In the genomic region with DNA sequence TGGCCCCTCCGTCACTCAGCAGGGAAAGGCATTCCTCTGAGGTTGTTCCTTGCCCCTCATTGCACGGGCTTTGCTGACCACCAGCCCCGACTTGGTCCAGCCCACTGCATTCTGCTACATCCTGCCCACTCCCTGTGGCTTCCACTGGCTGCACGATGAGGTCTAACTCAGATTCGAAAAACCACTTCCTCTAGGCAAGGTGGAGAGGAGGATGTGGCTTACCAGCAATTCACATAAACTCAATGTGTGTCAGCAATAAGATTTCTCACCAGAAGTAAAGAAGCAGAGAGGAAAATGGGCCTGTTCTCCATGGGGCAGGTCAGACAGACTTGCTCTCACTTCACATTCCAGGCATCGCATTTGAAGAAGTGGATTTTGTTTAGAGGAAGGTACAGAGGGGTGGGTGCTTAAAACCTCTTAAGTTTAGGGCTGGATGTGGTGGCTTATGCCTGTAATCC, we compare ENCODE assay signal across 8 cellular contexts. TPM values are rescaled to one million over a fixed set of nuclear protein-coding genes. Genes with fewer than 3 reads are reported as not detected.
DNase-seq lines count a peak whose midpoint lies in the region; ATAC-seq and TF ChIP-seq lines count a peak whose summit lies in the region.

No MANE protein-coding gene starts in this region.

- no peaks in the 10 kb centered on the region for H3K27me3 ChIP-seq in CD4-positive, CD25-positive, alpha-beta regulatory T cell (ENCODE audit: control insufficient read depth, insufficient read depth, low read length)

- H3K9me3 ChIP-seq in CD4-positive, CD25-positive, alpha-beta regulatory T cell (ENCODE audit: control insufficient read depth in 2 of 2, low read length in 2 of 2) = peaks cover 0 to 3% of the 10 kb centered on the region in 2 experiments

- peaks cover 0 to 5% (median 0%) of the 10 kb centered on the region in 7 donors for H3K9me3 Mint-ChIP-seq in CD4-positive, CD25-positive, alpha-beta regulatory T cell
- H3K9me3 Mint-ChIP-seq in nephron progenitor cell = peaks cover 26% of the 10 kb centered on the region

- peak overlapping the region; percentile 91 for H3K27ac ChIP-seq in CD4-positive, CD25-positive, alpha-beta regulatory T cell (ENCODE audit: insufficient read depth, low read length, poor library complexity, severe bottlenecking)

- H3K4me3 Mint-ChIP-seq in CD4-positive, CD25-positive, alpha-beta regulatory T cell = peak overlapping the region; percentile 78 to 85 (median 80)
- no peak overlapping the region for H3K4me3 Mint-ChIP-seq in nephron progenitor cell

- peaks cover 43 to 94% (median 62%) of the 10 kb centered on the region in 4 donors for H3K4me1 Mint-ChIP-seq in CD4-positive, CD25-positive, alpha-beta regulatory T cell
- H3K4me1 Mint-ChIP-seq in nephron progenitor cell = peaks cover 29% of the 10 kb centered on the region

- H3K27me3 Mint-ChIP-seq in CD4-positive, CD25-positive, alpha-beta regulatory T cell = no peaks in the 10 kb centered on the region
- H3K27me3 Mint-ChIP-seq in nephron progenitor cell (ENCODE audit: low read depth, poor library complexity) = peaks cover 2% of the 10 kb centered on the region

- peaks cover 12% of the 10 kb centered on the region for H3K36me3 ChIP-seq in CD4-positive, CD25-positive, alpha-beta regulatory T cell (ENCODE audit: control insufficient read depth, insufficient read depth, low read length)

- H3K27ac Mint-ChIP-seq in CD4-positive, CD25-positive, alpha-beta regulatory T cell = peak overlapping the region; percentile 95 to 100 (median 97)
- no peak overlapping the region for H3K27ac Mint-ChIP-seq in nephron progenitor cell

- peaks cover 92% of the 10 kb centered on the region for H3K4me1 ChIP-seq in CD4-positive, CD25-positive, alpha-beta regulatory T cell (ENCODE audit: control insufficient read depth, insufficient read depth, low read length, poor library complexity, severe bottlenecking)

- peak; percentile 81 for ATAC-seq in CD4-positive, CD25-positive, alpha-beta regulatory T cell (ENCODE audit: low read depth in 2 of 2)
- peak; percentile 54 for ATAC-seq in GM19397 (IDR thresholded peaks at IDR 0.05; ENCODE audit: unreplicated experiment)
- peak; percentile 54 for ATAC-seq in HG03439 (IDR thresholded peaks at IDR 0.05; ENCODE audit: unreplicated experiment)

- peak; percentile 54 to 95 (median 84) for DNase-seq in CD4-positive, CD25-positive, alpha-beta regulatory T cell
- DNase-seq in UCSD-AML1 (lab: John Stamatoyannopoulos, UW; ENCODE audit: unreplicated experiment) = peak; percentile 60
- DNase-seq in fibroblast of pulmonary artery (ENCODE audit: low read depth) = peak; percentile 14
- DNase-seq in posterior vena cava (ENCODE audit: low spot score) = no peak
- DNase-seq in foreskin melanocyte = no peak
- DNase-seq in nephron progenitor cell = no peak

- H3K36me3 Mint-ChIP-seq in CD4-positive, CD25-positive, alpha-beta regulatory T cell = peaks cover 37% of the 10 kb centered on the region
- peaks cover 61% of the 10 kb centered on the region for H3K36me3 Mint-ChIP-seq in nephron progenitor cell (ENCODE audit: low read depth)

- intact Hi-C loops in posterior vena cava (cut with DNase I) = no loop called here

- TF ChIP-seq CTCF in fibroblast of pulmonary artery (IDR thresholded peaks at IDR 0.05; ENCODE audit: low read length, missing control alignments) = no peak
- no peak for TF ChIP-seq CTCF in nephron progenitor cell (IDR thresholded peaks at IDR 0.05)

- H3K4me3 ChIP-seq in CD4-positive, CD25-positive, alpha-beta regulatory T cell (ENCODE audit: low read depth, low read length) = peak overlapping the region; percentile 46
- no peak overlapping the region for H3K4me3 ChIP-seq in fibroblast of pulmonary artery (replicated peaks; ENCODE audit: low read depth, low read length)

RNA-seq across cellular contexts. Expression of a gene that starts 14.7 kb away (rescaled TPM):
- 18.8 TPM for total RNA-seq in CD4-positive, CD25-positive, alpha-beta regulatory T cell
- 10 to 100 TPM in 2 of 4 donors, 1 to 10 TPM in 2; 8.5 to 19.1 (median 11.0) TPM for polyA plus RNA-seq in CD4-positive, CD25-positive, alpha-beta regulatory T cell
- total RNA-seq in posterior vena cava = 1 to 10 TPM; 3.2 to 6.4 TPM

Comparison
In these comparisons a context has a peak if more than half of its experiments do, and no peak if none do; other contexts are left out.
1. DNase-seq: peak in CD4-positive, CD25-positive, alpha-beta regulatory T cell (3 of 3), UCSD-AML1 (single experiment) and fibroblast of pulmonary artery (single experiment); none in posterior vena cava (single experiment), foreskin melanocyte (single experiment) and nephron progenitor cell (single experiment).
2. Peak in every context shown above with its lines, with median percentiles within 50 percentile points of each other: ATAC-seq.